25 cellular contexts compared by ENCODE assay signal in the genomic region with DNA sequence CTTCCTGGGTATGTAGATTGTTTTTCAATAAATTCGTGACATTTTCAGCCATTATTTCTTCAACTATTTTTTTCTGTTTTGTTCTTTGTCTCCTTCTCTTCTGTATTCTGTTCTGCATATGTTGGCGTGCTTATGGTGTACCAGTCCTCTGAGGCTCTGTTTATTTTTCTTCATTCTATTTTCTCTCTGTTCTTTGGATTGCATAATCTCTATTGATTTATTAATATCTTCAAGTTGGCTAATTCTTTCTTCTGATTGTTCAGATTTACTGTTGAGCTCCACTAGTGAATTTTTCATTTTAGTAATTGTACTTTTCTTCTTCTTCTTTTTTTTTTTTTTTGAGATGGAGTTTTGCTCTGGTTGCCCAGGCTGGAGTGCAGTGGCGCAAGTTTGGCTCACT. TPM values are rescaled to one million over a fixed set of nuclear protein-coding genes. Genes with fewer than 3 reads are reported as not detected.
DNase-seq lines count a peak whose midpoint lies in the region; ATAC-seq lines count a peak whose summit lies in the region.
"Had no signal": no experiment of that assay in that cellular context is flagged by ENCODE, and none has a peak within 500 bp of the region (broad histone marks: within the 10 kb centered on the region; RNA-seq: fewer than 3 reads in every experiment).

No MANE protein-coding gene starts in this region.

- H3K23ac ChIP-seq in trophoblast cell (ENCODE audit: low read length): no peak overlapping the region

- intact Hi-C loops in activated CD4-positive, alpha-beta memory T cell treated with anti-CD3 and anti-CD28 coated beads for 36 hours (cut with micrococcal nuclease): no loop called here

- no peak overlapping the region for H3K27ac ChIP-seq in trophoblast cell (ENCODE audit: low read depth, low read length)
- H3K27ac ChIP-seq: foreskin keratinocyte had no signal

- H4K12ac ChIP-seq in trophoblast cell (ENCODE audit: low read depth, low read length): no peak overlapping the region

- no peak overlapping the region for H3K9ac ChIP-seq in trophoblast cell (ENCODE audit: low read length)

- peaks cover 3% of the 10 kb centered on the region for H3K27me3 Mint-ChIP-seq in activated CD4-positive, alpha-beta memory T cell treated with anti-CD3 and anti-CD28 coated beads, Interleukin-2, amount 10 ng/mL, durations not matched to agents 7 days and 5 days
- peaks cover 4% of the 10 kb centered on the region for H3K27me3 Mint-ChIP-seq in activated CD4-positive, alpha-beta memory T cell treated with anti-CD3 and anti-CD28 coated beads for 36 hours
- peaks cover 2% of the 10 kb centered on the region for H3K27me3 Mint-ChIP-seq in IgD-negative memory B cell
- H3K27me3 Mint-ChIP-seq in central memory CD8-positive, alpha-beta T cell: no peaks in the 10 kb centered on the region
- H3K27me3 Mint-ChIP-seq: stimulated activated naive B cell treated with anti-CD40 and anti-IgM and Interleukin-4, amounts not matched to agents 10 μg/mL and 1 μg/mL and 100 μg/mL, for 72 hours had no signal

- no peak overlapping the region for H3K4me2 ChIP-seq in trophoblast cell (ENCODE audit: low read length)

- H4K91ac ChIP-seq in trophoblast cell (ENCODE audit: low read depth, low read length): no peak overlapping the region

- peaks cover 81% of the 10 kb centered on the region for H3K4me1 Mint-ChIP-seq in activated CD4-positive, alpha-beta memory T cell treated with anti-CD3 and anti-CD28 coated beads, Interleukin-2, amount 10 ng/mL, durations not matched to agents 7 days and 5 days
- H3K4me1 Mint-ChIP-seq in activated CD4-positive, alpha-beta memory T cell treated with anti-CD3 and anti-CD28 coated beads for 36 hours (ENCODE audit: low read depth): peaks cover 34% of the 10 kb centered on the region
- peaks cover 25 to 38% (median 29%) of the 10 kb centered on the region in 3 donors for H3K4me1 Mint-ChIP-seq in IgD-negative memory B cell
- H3K4me1 Mint-ChIP-seq in central memory CD8-positive, alpha-beta T cell: peaks cover 23% of the 10 kb centered on the region
- H3K4me1 Mint-ChIP-seq in stimulated activated effector memory CD8-positive, alpha-beta T cell treated with anti-CD3 and anti-CD28 coated beads, Interleukin-12 subunit alpha, Interleukin-12 subunit beta, amount 100 ng/mL, for 72 hours: peaks cover 56% of the 10 kb centered on the region

- H3K79me1 ChIP-seq in trophoblast cell (ENCODE audit: low read length): no peaks in the 10 kb centered on the region

- no peaks in the 10 kb centered on the region for H3K9me3 Mint-ChIP-seq in activated CD4-positive, alpha-beta memory T cell treated with anti-CD3 and anti-CD28 coated beads, Interleukin-2, amount 10 ng/mL, durations not matched to agents 7 days and 5 days
- H3K9me3 Mint-ChIP-seq in activated CD4-positive, alpha-beta memory T cell treated with anti-CD3 and anti-CD28 coated beads for 36 hours: no peaks in the 10 kb centered on the region
- H3K9me3 Mint-ChIP-seq in IgD-negative memory B cell: no peaks in the 10 kb centered on the region
- no peaks in the 10 kb centered on the region for H3K9me3 Mint-ChIP-seq in central memory CD8-positive, alpha-beta T cell
- H3K9me3 Mint-ChIP-seq in stimulated activated effector memory CD8-positive, alpha-beta T cell treated with anti-CD3 and anti-CD28 coated beads, Interleukin-12 subunit alpha, Interleukin-12 subunit beta, amount 100 ng/mL, for 72 hours: no peaks in the 10 kb centered on the region
- H3K9me3 Mint-ChIP-seq: stimulated activated naive B cell treated with anti-CD40 and anti-IgM and Interleukin-4, amounts not matched to agents 10 μg/mL and 1 μg/mL and 100 μg/mL, for 72 hours; T-cell had no signal

- H3K27me3 ChIP-seq in trophoblast cell (ENCODE audit: insufficient read depth, low read length): no peaks in the 10 kb centered on the region

- DNase-seq in activated CD4-positive, alpha-beta memory T cell treated with anti-CD3 and anti-CD28 coated beads, Interleukin-2, amount 10 ng/mL, durations not matched to agents 7 days and 5 days: no peak
- no peak for DNase-seq in activated CD4-positive, alpha-beta memory T cell treated with anti-CD3 and anti-CD28 coated beads for 36 hours
- no peak for DNase-seq in central memory CD8-positive, alpha-beta T cell (ENCODE audit: low spot score in 2 of 2)
- DNase-seq in stimulated activated effector memory CD8-positive, alpha-beta T cell treated with anti-CD3 and anti-CD28 coated beads, Interleukin-12 subunit alpha, Interleukin-12 subunit beta, amount 100 ng/mL, for 72 hours (ENCODE audit: low spot score in 2 of 2): no peak
- DNase-seq in trophoblast cell (no peak), NCI-H1092 (lab: John Stamatoyannopoulos, UW) (no peak), DMS53 (lab: John Stamatoyannopoulos, UW) (no peak)
- DNase-seq: activated CD4-positive, alpha-beta T cell treated with anti-CD3 and anti-CD28 coated beads, Interleukin-2, amount 50 U/mL, for 4 hours; activated T-cell treated with anti-CD3 and anti-CD28 coated beads, Interleukin-2, amount 50 U/mL, for 1 hour; C1 segment of cervical spinal cord; foreskin keratinocyte; GOT3; hypothalamus; NCI-H146; NCI-H524; stimulated activated CD4-positive, alpha-beta T cell treated with anti-CD3 and anti-CD28 coated beads, Interleukin-1b, Interleukin-23, amount 100 ng/mL, for 48 hours; stimulated activated naive B cell treated with anti-CD40 and anti-IgM and Interleukin-4, amounts not matched to agents 10 μg/mL and 1 μg/mL and 100 μg/mL, for 72 hours; T-cell had no signal

- no peak overlapping the region for H2BK12ac ChIP-seq in trophoblast cell (ENCODE audit: low read length)

- no peaks in the 10 kb centered on the region for H3K36me3 ChIP-seq in trophoblast cell (ENCODE audit: control insufficient read depth in 1 of 2, insufficient read depth in 2 of 2, low read length in 2 of 2)

- H3K4ac ChIP-seq in trophoblast cell (ENCODE audit: low read depth, low read length): no peak overlapping the region

- ATAC-seq in central memory CD8-positive, alpha-beta T cell (replicated peaks; ENCODE audit: extremely low read depth, poor library complexity, severe bottlenecking): no peak
- ATAC-seq in stimulated activated effector memory CD8-positive, alpha-beta T cell treated with anti-CD3 and anti-CD28 coated beads, Interleukin-12 subunit alpha, Interleukin-12 subunit beta, amount 100 ng/mL, for 72 hours: no peak
- ATAC-seq: foreskin keratinocyte, Panc1, T-cell had no signal

- peaks cover 2% of the 10 kb centered on the region for H3K9me3 ChIP-seq in trophoblast cell (ENCODE audit: insufficient read depth, low read depth, low read length)

- no peak overlapping the region for H4K8ac ChIP-seq in trophoblast cell (ENCODE audit: low read depth, low read length)

- peaks cover 14% of the 10 kb centered on the region for H3K36me3 Mint-ChIP-seq in activated CD4-positive, alpha-beta memory T cell treated with anti-CD3 and anti-CD28 coated beads, Interleukin-2, amount 10 ng/mL, durations not matched to agents 7 days and 5 days (ENCODE audit: low read depth)
- no peaks in the 10 kb centered on the region for H3K36me3 Mint-ChIP-seq in activated CD4-positive, alpha-beta memory T cell treated with anti-CD3 and anti-CD28 coated beads for 36 hours
- H3K36me3 Mint-ChIP-seq in IgD-negative memory B cell: no peaks in the 10 kb centered on the region
- peaks cover 7% of the 10 kb centered on the region for H3K36me3 Mint-ChIP-seq in central memory CD8-positive, alpha-beta T cell (ENCODE audit: insufficient read depth)
- H3K36me3 Mint-ChIP-seq in stimulated activated effector memory CD8-positive, alpha-beta T cell treated with anti-CD3 and anti-CD28 coated beads, Interleukin-12 subunit alpha, Interleukin-12 subunit beta, amount 100 ng/mL, for 72 hours: peaks cover 11% of the 10 kb centered on the region
- H3K36me3 Mint-ChIP-seq: activated naive CD8-positive, alpha-beta T cell; stimulated activated naive B cell treated with anti-CD40 and anti-IgM and Interleukin-4, amounts not matched to agents 10 μg/mL and 1 μg/mL and 100 μg/mL, for 72 hours; T-cell had no signal

- WGBS in trophoblast cell (ENCODE audit: extremely low coverage, insufficient coverage, insufficient read length): no CpG with 5 or more reads among the region's 3 CpGs

- H2AK5ac ChIP-seq in trophoblast cell (ENCODE audit: low read length): no peak overlapping the region

- H2AFZ ChIP-seq in trophoblast cell (ENCODE audit: insufficient read depth, low read length, poor library complexity): no peak overlapping the region

- CTCF ChIA-PET in activated CD4-positive, alpha-beta memory T cell treated with anti-CD3 and anti-CD28 coated beads, Interleukin-2, amount 10 ng/mL, durations not matched to agents 7 days and 5 days (lab: Charles Lee): interaction anchor here (0.9 to 8.9 kb wide), 6 partner anchors 11 to 185 kb away, joined by 3 to 135 read pairs (median 13); a partner anchor contains a TSS
- CTCF ChIA-PET in activated CD4-positive, alpha-beta memory T cell treated with anti-CD3 and anti-CD28 coated beads for 36 hours (lab: Charles Lee): interaction anchor here (1.0 to 7.8 kb wide), 4 partner anchors 8 to 67 kb away, joined by 3 to 96 read pairs (median 20); a partner anchor contains a TSS

- no peak overlapping the region for H3K18ac ChIP-seq in trophoblast cell (ENCODE audit: low read length)

- H2BK120ac ChIP-seq in trophoblast cell (ENCODE audit: insufficient read depth, low read length, poor library complexity): no peak overlapping the region

- peak overlapping the region; percentile 21 for H3K4me3 Mint-ChIP-seq in activated CD4-positive, alpha-beta memory T cell treated with anti-CD3 and anti-CD28 coated beads, Interleukin-2, amount 10 ng/mL, durations not matched to agents 7 days and 5 days
- no peak overlapping the region for H3K4me3 Mint-ChIP-seq in activated CD4-positive, alpha-beta memory T cell treated with anti-CD3 and anti-CD28 coated beads for 36 hours
- H3K4me3 Mint-ChIP-seq in IgD-negative memory B cell: peak overlapping the region in 2 of 4 donors; percentile 19 to 88
- H3K4me3 Mint-ChIP-seq in central memory CD8-positive, alpha-beta T cell: no peak overlapping the region
- peak overlapping the region; percentile 47 for H3K4me3 Mint-ChIP-seq in stimulated activated effector memory CD8-positive, alpha-beta T cell treated with anti-CD3 and anti-CD28 coated beads, Interleukin-12 subunit alpha, Interleukin-12 subunit beta, amount 100 ng/mL, for 72 hours
- H3K4me3 Mint-ChIP-seq: activated naive CD8-positive, alpha-beta T cell; stimulated activated naive B cell treated with anti-CD40 and anti-IgM and Interleukin-4, amounts not matched to agents 10 μg/mL and 1 μg/mL and 100 μg/mL, for 72 hours; T-cell had no signal

- POLR2A ChIA-PET in activated CD4-positive, alpha-beta memory T cell treated with anti-CD3 and anti-CD28 coated beads, Interleukin-2, amount 10 ng/mL, durations not matched to agents 7 days and 5 days (lab: Charles Lee): interaction anchor here (0.8 to 8.3 kb wide), 5 partner anchors 9 to 126 kb away, joined by 3 to 99 read pairs (median 4); a partner anchor contains a TSS
- POLR2A ChIA-PET in activated CD4-positive, alpha-beta memory T cell treated with anti-CD3 and anti-CD28 coated beads for 36 hours (lab: Charles Lee): no interaction called here

- no peak overlapping the region for H2BK5ac ChIP-seq in trophoblast cell (ENCODE audit: low read depth, low read length, poor library complexity)

- H3K27ac Mint-ChIP-seq in activated CD4-positive, alpha-beta memory T cell treated with anti-CD3 and anti-CD28 coated beads, Interleukin-2, amount 10 ng/mL, durations not matched to agents 7 days and 5 days: peak overlapping the region; percentile 86
- no peak overlapping the region for H3K27ac Mint-ChIP-seq in activated CD4-positive, alpha-beta memory T cell treated with anti-CD3 and anti-CD28 coated beads for 36 hours
- H3K27ac Mint-ChIP-seq in IgD-negative memory B cell: peak overlapping the region in 2 of 3 donors; percentile 50 to 82
- H3K27ac Mint-ChIP-seq in central memory CD8-positive, alpha-beta T cell (ENCODE audit: low read depth): peak overlapping the region; percentile 58
- H3K27ac Mint-ChIP-seq in stimulated activated effector memory CD8-positive, alpha-beta T cell treated with anti-CD3 and anti-CD28 coated beads, Interleukin-12 subunit alpha, Interleukin-12 subunit beta, amount 100 ng/mL, for 72 hours: peak overlapping the region; percentile 90
- H3K27ac Mint-ChIP-seq: activated naive CD8-positive, alpha-beta T cell; stimulated activated naive B cell treated with anti-CD40 and anti-IgM and Interleukin-4, amounts not matched to agents 10 μg/mL and 1 μg/mL and 100 μg/mL, for 72 hours had no signal

- no peak overlapping the region for H3K4me3 ChIP-seq in trophoblast cell (ENCODE audit: low read depth, low read length)
- H3K4me3 ChIP-seq: skin epidermis had no signal

- H3K14ac ChIP-seq in trophoblast cell (ENCODE audit: low read length): no peak overlapping the region

- peaks cover 4 to 5% of the 10 kb centered on the region in 2 experiments for H3K4me1 ChIP-seq in trophoblast cell (ENCODE audit: control insufficient read depth in 1 of 2, insufficient read depth in 2 of 2, low read length in 2 of 2)

- H3K79me2 ChIP-seq in trophoblast cell (ENCODE audit: control insufficient read depth, insufficient read depth, low read length, poor library complexity): no peaks in the 10 kb centered on the region

RNA-seq across cellular contexts. Expression of a gene that starts 9.9 kb away (rescaled TPM):
- 100 to 1,000 TPM; 569 to 599 TPM for total RNA-seq in activated CD4-positive, alpha-beta memory T cell treated with anti-CD3 and anti-CD28 coated beads, Interleukin-2, amount 10 ng/mL, durations not matched to agents 7 days and 5 days
- 10 to 100 TPM; 21.5 to 22.8 TPM for total RNA-seq in activated CD4-positive, alpha-beta memory T cell treated with anti-CD3 and anti-CD28 coated beads for 36 hours
- 64.8 TPM for polyA plus RNA-seq in IgD-negative memory B cell
- polyA plus RNA-seq in trophoblast cell (2013): 0.75 and 0.90 TPM in 2 replicates
- total RNA-seq: cerebellum, foreskin keratinocyte, pulmonary artery endothelial cell had no signal
- polyA plus RNA-seq: foreskin keratinocyte had no signal

RNA-seq across cellular contexts. Expression of a gene that starts 36.0 kb away (rescaled TPM):
- not detected for total RNA-seq in activated CD4-positive, alpha-beta memory T cell treated with anti-CD3 and anti-CD28 coated beads, Interleukin-2, amount 10 ng/mL, durations not matched to agents 7 days and 5 days
- total RNA-seq in activated CD4-positive, alpha-beta memory T cell treated with anti-CD3 and anti-CD28 coated beads for 36 hours: not detected
- not detected for polyA plus RNA-seq in IgD-negative memory B cell
- polyA plus RNA-seq in trophoblast cell (2013): 0.14 and 0.15 TPM in 2 replicates
- total RNA-seq: foreskin keratinocyte, lower leg skin, pulmonary artery endothelial cell had no signal
- polyA plus RNA-seq: foreskin keratinocyte had no signal

RNA-seq across cellular contexts. Expression of a gene that starts 49.8 kb away (rescaled TPM):
- under 1 TPM; 0.55 to 0.78 TPM for total RNA-seq in activated CD4-positive, alpha-beta memory T cell treated with anti-CD3 and anti-CD28 coated beads, Interleukin-2, amount 10 ng/mL, durations not matched to agents 7 days and 5 days
- total RNA-seq in activated CD4-positive, alpha-beta memory T cell treated with anti-CD3 and anti-CD28 coated beads for 36 hours: not detected
- polyA plus RNA-seq in IgD-negative memory B cell: not detected
- polyA plus RNA-seq in trophoblast cell (2013): 1.8 and 2.0 TPM in 2 replicates
- total RNA-seq: foreskin keratinocyte had no signal
- polyA plus RNA-seq: foreskin keratinocyte had no signal

Comparison
In these comparisons a context has a peak if more than half of its experiments do, and no peak if none do; other contexts are left out.
1. H3K4me3 Mint-ChIP-seq: peak in activated CD4-positive, alpha-beta memory T cell treated with anti-CD3 and anti-CD28 coated beads, Interleukin-2, amount 10 ng/mL, durations not matched to agents 7 days and 5 days (single experiment) and stimulated activated effector memory CD8-positive, alpha-beta T cell treated with anti-CD3 and anti-CD28 coated beads, Interleukin-12 subunit alpha, Interleukin-12 subunit beta, amount 100 ng/mL, for 72 hours (single experiment); none in activated CD4-positive, alpha-beta memory T cell treated with anti-CD3 and anti-CD28 coated beads for 36 hours (single experiment) and central memory CD8-positive, alpha-beta T cell (single experiment).
2. RNA of a gene that starts 9.9 kb away (total RNA-seq): 569 to 599 TPM in activated CD4-positive, alpha-beta memory T cell treated with anti-CD3 and anti-CD28 coated beads, Interleukin-2, amount 10 ng/mL, durations not matched to agents 7 days and 5 days; 21.5 to 22.8 TPM in activated CD4-positive, alpha-beta memory T cell treated with anti-CD3 and anti-CD28 coated beads for 36 hours; every median in the first group is over 10 times any median in the second.